ENCODE assay signal across 24 cellular contexts in genomic region chr6:166565084-166565651, GRCh38. TPM values are rescaled to one million over a fixed set of nuclear protein-coding genes. Genes with fewer than 3 reads are reported as not detected.
A peak's percentile ranks its signal among the peaks of the same experiment; 100 is the strongest.
DNase-seq lines count a peak whose midpoint lies in the region; ATAC-seq and TF ChIP-seq lines count a peak whose summit lies in the region.
"Had no signal": no experiment of that assay in that cellular context is flagged by ENCODE, and none has a peak within 500 bp of the region (broad histone marks: within the 10 kb centered on the region; RNA-seq: fewer than 3 reads in every experiment).

No MANE protein-coding gene starts in this region.

- H3K4me2 ChIP-seq in fibroblast of lung (ENCODE audit: extremely low read depth, insufficient read depth, low read length): no peak overlapping the region
- H3K4me2 ChIP-seq: SK-N-SH had no signal

- H3K9me3 Mint-ChIP-seq in osteocyte (ENCODE audit: unreplicated experiment): peaks cover 2% of the 10 kb centered on the region
- H3K9me3 Mint-ChIP-seq: activated naive CD4-positive, alpha-beta T cell treated with anti-CD3 and anti-CD28 coated beads, Interleukin-2, amount 50 U/mL, for 24 hours; natural killer cell treated with Interleukin-12 subunit alpha and Interleukin-12 subunit beta and Interleukin-15 and Interleukin-18, amount 100 ng/mL, for 72 hours; T-helper 2 cell treated with Interferon-gamma antibody and Interleukin-4, amounts not matched to agents 5 μg/mL and 100 μg/mL, for 36 hours had no signal

- no peaks in the 10 kb centered on the region for H3K36me3 ChIP-seq in fibroblast of lung (ENCODE audit: control insufficient read depth, insufficient read depth, low read length)

- H3K9me3 ChIP-seq in fibroblast of lung (ENCODE audit: control insufficient read depth, insufficient read depth, low read depth, low read length) (no peaks in the 10 kb centered on the region), right cardiac atrium (ENCODE audit: control insufficient read depth, low read length) (no peaks in the 10 kb centered on the region)
- H3K9me3 ChIP-seq: SK-N-SH had no signal

- H3K9ac ChIP-seq in fibroblast of lung (ENCODE audit: insufficient read depth, low read length): no peak overlapping the region
- H3K9ac ChIP-seq: SK-N-SH had no signal

- no peaks in the 10 kb centered on the region for H3K27me3 ChIP-seq in fibroblast of lung (ENCODE audit: control insufficient read depth, insufficient read depth, low read length)
- no peaks in the 10 kb centered on the region for H3K27me3 ChIP-seq in right cardiac atrium (ENCODE audit: control insufficient read depth, insufficient read depth)

- H3K36me3 Mint-ChIP-seq in osteocyte (ENCODE audit: unreplicated experiment): peaks cover 22% of the 10 kb centered on the region
- H3K36me3 Mint-ChIP-seq: natural killer cell treated with Interleukin-12 subunit alpha and Interleukin-12 subunit beta and Interleukin-15 and Interleukin-18, amount 100 ng/mL, for 72 hours had no signal

- peaks cover 21% of the 10 kb centered on the region for H3K4me1 Mint-ChIP-seq in osteocyte (ENCODE audit: unreplicated experiment)
- H3K4me1 Mint-ChIP-seq: activated CD4-positive, alpha-beta T cell treated with anti-CD3 and anti-CD28 coated beads, Interleukin-2, amount 10 ng/mL, durations not matched to agents 7 days and 5 days; activated naive CD4-positive, alpha-beta T cell treated with anti-CD3 and anti-CD28 coated beads, Interleukin-2, amount 50 U/mL, for 24 hours; central memory CD8-positive, alpha-beta T cell had no signal

- no peak overlapping the region for H3K4me3 Mint-ChIP-seq in osteocyte (ENCODE audit: unreplicated experiment)
- H3K4me3 Mint-ChIP-seq: activated CD4-positive, alpha-beta T cell treated with anti-CD3 and anti-CD28 coated beads, Interleukin-2, amount 10 ng/mL, durations not matched to agents 7 days and 5 days; activated naive CD4-positive, alpha-beta T cell treated with anti-CD3 and anti-CD28 coated beads, Interleukin-2, amount 50 U/mL, for 24 hours; central memory CD8-positive, alpha-beta T cell; IgD-negative memory B cell; natural killer cell treated with Interleukin-12 subunit alpha and Interleukin-12 subunit beta and Interleukin-15 and Interleukin-18, amount 100 ng/mL, for 72 hours; T-helper 2 cell treated with Interferon-gamma antibody and Interleukin-4, amounts not matched to agents 5 μg/mL and 100 μg/mL, for 36 hours had no signal

- peaks cover 12% of the 10 kb centered on the region for H3K79me2 ChIP-seq in fibroblast of lung (ENCODE audit: control insufficient read depth, insufficient read depth, low read length)

- H2AFZ ChIP-seq in fibroblast of lung (ENCODE audit: low read length): no peak overlapping the region

- WGBS in right cardiac atrium: 60% methylated on average over 14 of the region's 14 CpGs

- no peaks in the 10 kb centered on the region for H4K20me1 ChIP-seq in fibroblast of lung (ENCODE audit: control insufficient read depth, extremely low read depth, insufficient read depth, low read length)

- DNase-seq in fibroblast of lung (ENCODE audit: low read depth in 2 of 2): no peak
- DNase-seq in right cardiac atrium: peak; percentile 60 to 84 (median 80)
- no peak for DNase-seq in osteocyte (ENCODE audit: extremely low spot score, unreplicated experiment)
- DNase-seq in ureter (ENCODE audit: low spot score): peak; percentile 42
- DNase-seq in cerebellar nuclear complex (lab: John Stamatoyannopoulos, UW): no peak
- DNase-seq in NCI-H526 (lab: John Stamatoyannopoulos, UW): no peak
- DNase-seq: activated CD4-positive, alpha-beta T cell treated with anti-CD3 and anti-CD28 coated beads, Interleukin-2, amount 10 ng/mL, durations not matched to agents 7 days and 5 days; HCEC 1CT; left colon; NCI-H1105; NCI-H2029 treated with DMSO at 0.1 percent for 48 hours; NCI-H226; NCI-H774; RPMI8226; SK-N-SH; stimulated activated CD4-positive, alpha-beta T cell treated with anti-CD3 and anti-CD28 coated beads, Interleukin-15, amount 100 ng/mL, for 24 hours; stimulated activated naive CD8-positive, alpha-beta T cell treated with anti-CD3 and anti-CD28 coated beads, Interleukin-15, Interleukin-2, amounts not matched to agents 100 U/mL and 50 U/mL, for 24 hours had no signal

- TF ChIP-seq CTCF in fibroblast of lung (conservative IDR thresholded peaks at IDR 0.05 in 1 of 2, IDR thresholded peaks at IDR 0.05 in 1 of 2; ENCODE audit: low read depth in 1 of 2, low read length in 2 of 2) (no peak), osteocyte (IDR thresholded peaks at IDR 0.05) (no peak)

- H3K27ac ChIP-seq in fibroblast of lung (ENCODE audit: insufficient read depth, low read length) (peak overlapping the region; percentile 13), right cardiac atrium (ENCODE audit: low read length) (no peak overlapping the region)
- H3K27ac ChIP-seq: C4-2B had no signal

- peaks cover 36% of the 10 kb centered on the region for H3K4me1 ChIP-seq in fibroblast of lung (ENCODE audit: control insufficient read depth, extremely low read depth, insufficient read depth, low read length)
- no peaks in the 10 kb centered on the region for H3K4me1 ChIP-seq in right cardiac atrium (ENCODE audit: control insufficient read depth, insufficient read depth, low read length)

- peak overlapping the region; percentile 56 for H3K27ac Mint-ChIP-seq in osteocyte (ENCODE audit: unreplicated experiment)
- H3K27ac Mint-ChIP-seq: activated CD4-positive, alpha-beta T cell treated with anti-CD3 and anti-CD28 coated beads, Interleukin-2, amount 10 ng/mL, durations not matched to agents 7 days and 5 days; activated naive CD4-positive, alpha-beta T cell treated with anti-CD3 and anti-CD28 coated beads, Interleukin-2, amount 50 U/mL, for 24 hours; IgD-negative memory B cell; natural killer cell treated with Interleukin-12 subunit alpha and Interleukin-12 subunit beta and Interleukin-15 and Interleukin-18, amount 100 ng/mL, for 72 hours; T-helper 2 cell treated with Interferon-gamma antibody and Interleukin-4, amounts not matched to agents 5 μg/mL and 100 μg/mL, for 36 hours had no signal

- no peaks in the 10 kb centered on the region for H3K27me3 Mint-ChIP-seq in osteocyte (ENCODE audit: unreplicated experiment)
- H3K27me3 Mint-ChIP-seq: activated CD4-positive, alpha-beta T cell treated with anti-CD3 and anti-CD28 coated beads, Interleukin-2, amount 10 ng/mL, durations not matched to agents 7 days and 5 days; activated naive CD4-positive, alpha-beta T cell treated with anti-CD3 and anti-CD28 coated beads, Interleukin-2, amount 50 U/mL, for 24 hours had no signal

- intact Hi-C loops in right cardiac atrium (cut with DNase I): no loop called here

- peak; percentile 71 to 75 for ATAC-seq in right cardiac atrium
- no peak for ATAC-seq in GM19467 (IDR thresholded peaks at IDR 0.05; ENCODE audit: unreplicated experiment)
- ATAC-seq: left colon; stimulated activated naive CD8-positive, alpha-beta T cell treated with anti-CD3 and anti-CD28 coated beads, Interleukin-15, Interleukin-2, amounts not matched to agents 100 U/mL and 50 U/mL, for 24 hours had no signal

- H3K4me3 ChIP-seq in fibroblast of lung (replicated peaks in 1 of 4; ENCODE audit: control extremely low read depth in 1 of 4, insufficient read depth in 1 of 4, low read depth in 3 of 4, low read length in 4 of 4) (no peak overlapping the region), right cardiac atrium (ENCODE audit: low read length) (no peak overlapping the region)

RNA-seq across cellular contexts. Expression of gene RAMACL, which starts 21.3 kb away (rescaled TPM):
- total RNA-seq in fibroblast of lung (2.3 and 5.0 TPM in 2 replicates), right cardiac atrium (1 to 10 TPM in 1 of 4 donors, under 1 TPM in 3; 0.31 to 1.0 (median 0.61) TPM), osteocyte (2.5 and 3.6 TPM in 2 replicates), ureter (7.8 TPM)
- polyA plus RNA-seq in fibroblast of lung (0.20 and 0.22 TPM in 2 replicates), right cardiac atrium (0.38 TPM)
- 0.21 and 0.28 TPM in 2 replicates for polyA plus RNA-seq in fibroblast of lung (2012)
- 0.16 TPM in 1 of 2 replicates, not detected in the other for polyA minus RNA-seq in fibroblast of lung (ENCODE audit: low replicate concordance)

Comparison
In these comparisons a context has a peak if more than half of its experiments do, and no peak if none do; other contexts are left out.
1. DNase-seq: peak in right cardiac atrium (3 of 3) and ureter (single experiment); none in fibroblast of lung (0 of 2), osteocyte (single experiment), cerebellar nuclear complex (0 of 2) and NCI-H526 (0 of 2).